Comparison of ENCODE assay signal across 23 cellular contexts in genomic region chr16:11418506-11418905, GRCh38.
"Had no signal": no experiment of that assay in that cellular context is flagged by ENCODE, and none has a peak within 500 bp of the region (broad histone marks: within the 10 kb centered on the region; RNA-seq: fewer than 3 reads in every experiment).

No MANE protein-coding gene starts in this region.

- H3K4me1 ChIP-seq: gastroesophageal sphincter, pancreas, testis, tibial nerve, upper lobe of right lung, vagina had no signal

- H3K4me2 ChIP-seq: smooth muscle cell had no signal

- H3K9me3 Mint-ChIP-seq: neural crest cell; stimulated activated memory B cell treated with anti-CD40 and anti-IgM and Interleukin-4, amounts not matched to agents 10 μg/mL and 1 μg/mL and 100 μg/mL, for 72 hours; stimulated activated naive CD8-positive, alpha-beta T cell treated with anti-CD3 and anti-CD28 coated beads, Interleukin-15, Interleukin-2, amounts not matched to agents 100 ng/mL and 50 ng/mL, for 24 hours had no signal

- ATAC-seq: esophagus mucosa; gastroesophageal sphincter; left lobe of liver; naive thymus-derived CD4-positive, alpha-beta T cell; pancreas; right cardiac atrium; stimulated activated memory B cell treated with anti-CD40 and anti-IgM and Interleukin-4, amounts not matched to agents 10 μg/mL and 1 μg/mL and 100 μg/mL, for 72 hours; upper lobe of right lung had no signal

- H3K9me3 ChIP-seq: pancreas, testis, upper lobe of right lung, vagina had no signal

- DNase-seq: cortex of kidney; dorsolateral prefrontal cortex; effector CD8-positive, alpha-beta T cell; foreskin fibroblast; glutamatergic neuron; islet precursor cell; mammary epithelial cell; naive thymus-derived CD4-positive, alpha-beta T cell; pancreas; right cardiac atrium; stimulated activated CD4-positive, alpha-beta T cell treated with anti-CD3 and anti-CD28 coated beads, Interleukin-4, amount 100 ng/mL, for 1 hour; testis; upper lobe of right lung had no signal

- H3K27ac Mint-ChIP-seq: naive thymus-derived CD4-positive, alpha-beta T cell; progenitor cell of endocrine pancreas; stimulated activated memory B cell treated with anti-CD40 and anti-IgM and Interleukin-4, amounts not matched to agents 10 μg/mL and 1 μg/mL and 100 μg/mL, for 72 hours; stimulated activated naive CD8-positive, alpha-beta T cell treated with anti-CD3 and anti-CD28 coated beads, Interleukin-15, Interleukin-2, amounts not matched to agents 100 ng/mL and 50 ng/mL, for 24 hours had no signal

- H3K27me3 ChIP-seq: dorsolateral prefrontal cortex, gastroesophageal sphincter, pancreas, testis, tibial nerve, upper lobe of right lung, vagina had no signal

- H3K4me3 Mint-ChIP-seq: naive thymus-derived CD4-positive, alpha-beta T cell; neural crest cell; stimulated activated memory B cell treated with anti-CD40 and anti-IgM and Interleukin-4, amounts not matched to agents 10 μg/mL and 1 μg/mL and 100 μg/mL, for 72 hours; stimulated activated naive CD8-positive, alpha-beta T cell treated with anti-CD3 and anti-CD28 coated beads, Interleukin-15, Interleukin-2, amounts not matched to agents 100 ng/mL and 50 ng/mL, for 24 hours had no signal

- H3K27me3 Mint-ChIP-seq: stimulated activated naive CD8-positive, alpha-beta T cell treated with anti-CD3 and anti-CD28 coated beads, Interleukin-15, Interleukin-2, amounts not matched to agents 100 ng/mL and 50 ng/mL, for 24 hours had no signal

- H3K36me3 ChIP-seq: gastroesophageal sphincter, pancreas, tibial nerve, upper lobe of right lung, vagina had no signal

- H3K36me3 Mint-ChIP-seq: stimulated activated memory B cell treated with anti-CD40 and anti-IgM and Interleukin-4, amounts not matched to agents 10 μg/mL and 1 μg/mL and 100 μg/mL, for 72 hours had no signal

- H3K4me3 ChIP-seq: dorsolateral prefrontal cortex, gastroesophageal sphincter, pancreas, smooth muscle cell, testis, tibial nerve, upper lobe of right lung, vagina had no signal

- FAIRE-seq: pancreas had no signal

- H3K27ac ChIP-seq: gastroesophageal sphincter, pancreas, testis, tibial nerve, upper lobe of right lung, vagina had no signal
